26 cellular contexts compared by ENCODE assay signal in the genomic region with DNA sequence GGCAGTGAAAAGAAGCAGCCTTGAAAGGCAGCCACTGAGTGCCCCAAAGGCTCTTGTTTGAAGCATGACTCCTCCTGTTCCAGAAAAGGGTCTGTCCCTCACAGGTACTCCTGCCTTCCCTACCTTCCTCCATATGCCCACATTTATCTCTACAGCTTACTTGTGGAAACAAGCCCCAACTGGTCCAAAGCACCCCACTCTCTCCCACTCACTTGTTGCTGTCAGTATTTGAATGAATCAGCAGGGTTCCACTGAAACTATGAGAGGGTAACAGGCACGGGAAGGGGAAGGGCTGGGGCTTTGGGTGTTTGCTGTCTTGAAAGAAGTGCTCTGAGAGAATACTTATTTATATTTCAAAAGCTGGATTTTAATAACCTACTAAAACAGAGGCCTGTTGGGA. TPM values are rescaled to one million over a fixed set of nuclear protein-coding genes. Genes with fewer than 3 reads are reported as not detected.
DNase-seq lines count a peak whose midpoint lies in the region; ATAC-seq and TF ChIP-seq lines count a peak whose summit lies in the region.
"Had no signal": no experiment of that assay in that cellular context is flagged by ENCODE, and none has a peak within 500 bp of the region (broad histone marks: within the 10 kb centered on the region; RNA-seq: fewer than 3 reads in every experiment).

No MANE protein-coding gene starts in this region.

- TF ChIP-seq CTCF in GM10266 (IDR thresholded peaks at IDR 0.05; ENCODE audit: control insufficient read depth, insufficient read depth, low read depth, missing control alignments), result no peak

- H3K9me3 ChIP-seq in Karpas-422 (ENCODE audit: low read length), result no peaks in the 10 kb centered on the region

- H3K9ac ChIP-seq in Karpas-422 (ENCODE audit: low read length), result no peak overlapping the region

- H3K4me3 Mint-ChIP-seq in activated CD4-positive, alpha-beta memory T cell treated with anti-CD3 and anti-CD28 coated beads for 36 hours, result no peak overlapping the region
- H3K4me3 Mint-ChIP-seq in activated CD4-positive, alpha-beta memory T cell treated with anti-CD3 and anti-CD28 coated beads, Interleukin-2, amount 10 ng/mL, durations not matched to agents 7 days and 5 days, result no peak overlapping the region
- no peak overlapping the region for H3K4me3 Mint-ChIP-seq in stimulated activated effector memory CD8-positive, alpha-beta T cell treated with anti-CD3 and anti-CD28 coated beads, Interleukin-12 subunit alpha, Interleukin-12 subunit beta, amount 100 ng/mL, for 72 hours
- H3K4me3 Mint-ChIP-seq: activated naive CD8-positive, alpha-beta T cell; CD8-positive, alpha-beta memory T cell; memory B cell; WTC11 had no signal

- no peaks in the 10 kb centered on the region for H3K27me3 ChIP-seq in Karpas-422 (ENCODE audit: low read length)
- H3K27me3 ChIP-seq: upper lobe of left lung had no signal

- peaks cover 17% of the 10 kb centered on the region for H3K9me3 Mint-ChIP-seq in activated CD4-positive, alpha-beta memory T cell treated with anti-CD3 and anti-CD28 coated beads for 36 hours
- peaks cover 10% of the 10 kb centered on the region for H3K9me3 Mint-ChIP-seq in activated CD4-positive, alpha-beta memory T cell treated with anti-CD3 and anti-CD28 coated beads, Interleukin-2, amount 10 ng/mL, durations not matched to agents 7 days and 5 days
- peaks cover 9% of the 10 kb centered on the region for H3K9me3 Mint-ChIP-seq in stimulated activated effector memory CD8-positive, alpha-beta T cell treated with anti-CD3 and anti-CD28 coated beads, Interleukin-12 subunit alpha, Interleukin-12 subunit beta, amount 100 ng/mL, for 72 hours

- H3K9me2 ChIP-seq in Karpas-422 (replicated peaks; ENCODE audit: insufficient read depth, low read length), result no peaks in the 10 kb centered on the region

- no peak overlapping the region for H3K27ac Mint-ChIP-seq in activated CD4-positive, alpha-beta memory T cell treated with anti-CD3 and anti-CD28 coated beads for 36 hours
- no peak overlapping the region for H3K27ac Mint-ChIP-seq in activated CD4-positive, alpha-beta memory T cell treated with anti-CD3 and anti-CD28 coated beads, Interleukin-2, amount 10 ng/mL, durations not matched to agents 7 days and 5 days
- H3K27ac Mint-ChIP-seq in stimulated activated effector memory CD8-positive, alpha-beta T cell treated with anti-CD3 and anti-CD28 coated beads, Interleukin-12 subunit alpha, Interleukin-12 subunit beta, amount 100 ng/mL, for 72 hours, result no peak overlapping the region
- H3K27ac Mint-ChIP-seq: activated naive CD8-positive, alpha-beta T cell; CD8-positive, alpha-beta memory T cell; memory B cell; WTC11 had no signal

- no peaks in the 10 kb centered on the region for H3K4me1 ChIP-seq in Karpas-422 (ENCODE audit: low read length)
- H3K4me1 ChIP-seq: A549, upper lobe of left lung had no signal

- H3K4me2 ChIP-seq in Karpas-422 (ENCODE audit: low read depth, low read length, poor library complexity, severe bottlenecking), result no peak overlapping the region
- H3K4me2 ChIP-seq: A549 had no signal

- H3K36me3 ChIP-seq in Karpas-422 (ENCODE audit: insufficient read depth, low read length), result no peaks in the 10 kb centered on the region
- H3K36me3 ChIP-seq: upper lobe of left lung had no signal

- no peaks in the 10 kb centered on the region for H3K79me2 ChIP-seq in Karpas-422 (ENCODE audit: low read length)

- peaks cover 2% of the 10 kb centered on the region for H3K27me3 Mint-ChIP-seq in activated CD4-positive, alpha-beta memory T cell treated with anti-CD3 and anti-CD28 coated beads for 36 hours
- H3K27me3 Mint-ChIP-seq in activated CD4-positive, alpha-beta memory T cell treated with anti-CD3 and anti-CD28 coated beads, Interleukin-2, amount 10 ng/mL, durations not matched to agents 7 days and 5 days, result no peaks in the 10 kb centered on the region
- H3K27me3 Mint-ChIP-seq: activated naive CD8-positive, alpha-beta T cell had no signal

- no peaks in the 10 kb centered on the region for H4K20me1 ChIP-seq in Karpas-422 (ENCODE audit: insufficient read depth, low read depth, low read length)

- intact Hi-C loops in activated CD4-positive, alpha-beta memory T cell treated with anti-CD3 and anti-CD28 coated beads for 36 hours (cut with micrococcal nuclease), result no loop called here

- ATAC-seq in GM18868 (IDR thresholded peaks at IDR 0.05; ENCODE audit: unreplicated experiment) (peak; percentile 52), HG03565 (IDR thresholded peaks at IDR 0.05; ENCODE audit: unreplicated experiment) (peak; percentile 68)
- ATAC-seq in stimulated activated effector memory CD8-positive, alpha-beta T cell treated with anti-CD3 and anti-CD28 coated beads, Interleukin-12 subunit alpha, Interleukin-12 subunit beta, amount 100 ng/mL, for 72 hours, result peak; percentile 72
- ATAC-seq: A549, sciatic nerve, WTC11 had no signal

- CTCF ChIA-PET in activated CD4-positive, alpha-beta memory T cell treated with anti-CD3 and anti-CD28 coated beads for 36 hours (lab: Charles Lee), result no interaction called here
- CTCF ChIA-PET in activated CD4-positive, alpha-beta memory T cell treated with anti-CD3 and anti-CD28 coated beads, Interleukin-2, amount 10 ng/mL, durations not matched to agents 7 days and 5 days (lab: Charles Lee), result no interaction called here

- no peaks in the 10 kb centered on the region for H3K36me3 Mint-ChIP-seq in activated CD4-positive, alpha-beta memory T cell treated with anti-CD3 and anti-CD28 coated beads for 36 hours
- peaks cover 5% of the 10 kb centered on the region for H3K36me3 Mint-ChIP-seq in activated CD4-positive, alpha-beta memory T cell treated with anti-CD3 and anti-CD28 coated beads, Interleukin-2, amount 10 ng/mL, durations not matched to agents 7 days and 5 days (ENCODE audit: low read depth)
- H3K36me3 Mint-ChIP-seq in stimulated activated effector memory CD8-positive, alpha-beta T cell treated with anti-CD3 and anti-CD28 coated beads, Interleukin-12 subunit alpha, Interleukin-12 subunit beta, amount 100 ng/mL, for 72 hours, result no peaks in the 10 kb centered on the region
- H3K36me3 Mint-ChIP-seq: activated naive CD8-positive, alpha-beta T cell had no signal

- no peaks in the 10 kb centered on the region for H3K4me1 Mint-ChIP-seq in activated CD4-positive, alpha-beta memory T cell treated with anti-CD3 and anti-CD28 coated beads for 36 hours (ENCODE audit: low read depth)
- peaks cover 3% of the 10 kb centered on the region for H3K4me1 Mint-ChIP-seq in activated CD4-positive, alpha-beta memory T cell treated with anti-CD3 and anti-CD28 coated beads, Interleukin-2, amount 10 ng/mL, durations not matched to agents 7 days and 5 days
- H3K4me1 Mint-ChIP-seq in stimulated activated effector memory CD8-positive, alpha-beta T cell treated with anti-CD3 and anti-CD28 coated beads, Interleukin-12 subunit alpha, Interleukin-12 subunit beta, amount 100 ng/mL, for 72 hours, result no peaks in the 10 kb centered on the region
- H3K4me1 Mint-ChIP-seq: CD8-positive, alpha-beta memory T cell; WTC11 had no signal

- H2AFZ ChIP-seq in Karpas-422 (ENCODE audit: low read length), result no peak overlapping the region

- H3K4me3 ChIP-seq in Karpas-422 (ENCODE audit: low read length), result no peak overlapping the region
- H3K4me3 ChIP-seq: A549, upper lobe of left lung had no signal

- no peak overlapping the region for H3K27ac ChIP-seq in Karpas-422 (ENCODE audit: low read length)
- H3K27ac ChIP-seq: A549, upper lobe of left lung had no signal

- POLR2A ChIA-PET in activated CD4-positive, alpha-beta memory T cell treated with anti-CD3 and anti-CD28 coated beads for 36 hours (lab: Charles Lee), result no interaction called here
- POLR2A ChIA-PET in activated CD4-positive, alpha-beta memory T cell treated with anti-CD3 and anti-CD28 coated beads, Interleukin-2, amount 10 ng/mL, durations not matched to agents 7 days and 5 days (lab: Charles Lee), result no interaction called here

- DNase-seq in activated CD4-positive, alpha-beta memory T cell treated with anti-CD3 and anti-CD28 coated beads for 36 hours, result peak; percentile 14
- no peak for DNase-seq in activated CD4-positive, alpha-beta memory T cell treated with anti-CD3 and anti-CD28 coated beads, Interleukin-2, amount 10 ng/mL, durations not matched to agents 7 days and 5 days
- DNase-seq in stimulated activated effector memory CD8-positive, alpha-beta T cell treated with anti-CD3 and anti-CD28 coated beads, Interleukin-12 subunit alpha, Interleukin-12 subunit beta, amount 100 ng/mL, for 72 hours (ENCODE audit: low spot score in 2 of 2), result no peak
- no peak for DNase-seq in Karpas-422
- DNase-seq in GM10266 (ENCODE audit: extremely low spot score), result no peak
- no peak for DNase-seq in activated CD4-positive, CD25-positive, alpha-beta regulatory T cell treated with anti-CD3 and anti-CD28 coated beads, Interleukin-2, amount 50 U/mL, for 72 hours
- DNase-seq: activated T-cell treated with anti-CD3 and anti-CD28 coated beads, Interleukin-2, amount 50 U/mL, for 48 hours; CD8-positive, alpha-beta memory T cell; DMS53; GDM1; head of caudate nucleus; Kasumi-1; NCI-H1694; NCI-H2171 treated with DMSO at 0.1 percent for 48 hours; NCI-H524; SIG-M5; SW 1271; upper lobe of left lung had no signal

RNA-seq across cellular contexts. Expression of a gene that starts 34.9 kb away (rescaled TPM):
- not detected for total RNA-seq in activated CD4-positive, alpha-beta memory T cell treated with anti-CD3 and anti-CD28 coated beads for 36 hours
- not detected for total RNA-seq in activated CD4-positive, alpha-beta memory T cell treated with anti-CD3 and anti-CD28 coated beads, Interleukin-2, amount 10 ng/mL, durations not matched to agents 7 days and 5 days
- not detected in 2 replicates for total RNA-seq in Karpas-422 (2014; rRNA removed; shearing (Covaris generic); ENCODE audit: low replicate concordance)
- total RNA-seq: CD8-positive, alpha-beta memory T cell; sciatic nerve; subcutaneous adipose tissue had no signal

RNA-seq across cellular contexts. Expression of a gene that starts 55.5 kb away (rescaled TPM):
- total RNA-seq in activated CD4-positive, alpha-beta memory T cell treated with anti-CD3 and anti-CD28 coated beads for 36 hours, result not detected
- total RNA-seq in activated CD4-positive, alpha-beta memory T cell treated with anti-CD3 and anti-CD28 coated beads, Interleukin-2, amount 10 ng/mL, durations not matched to agents 7 days and 5 days, result not detected
- 0.11 and 0.15 TPM in 2 replicates for total RNA-seq in Karpas-422 (2014; rRNA removed; shearing (Covaris generic); ENCODE audit: low replicate concordance)
- total RNA-seq: CD8-positive, alpha-beta memory T cell had no signal
